1 cellular context compared by ENCODE assay signal in the genomic region with DNA sequence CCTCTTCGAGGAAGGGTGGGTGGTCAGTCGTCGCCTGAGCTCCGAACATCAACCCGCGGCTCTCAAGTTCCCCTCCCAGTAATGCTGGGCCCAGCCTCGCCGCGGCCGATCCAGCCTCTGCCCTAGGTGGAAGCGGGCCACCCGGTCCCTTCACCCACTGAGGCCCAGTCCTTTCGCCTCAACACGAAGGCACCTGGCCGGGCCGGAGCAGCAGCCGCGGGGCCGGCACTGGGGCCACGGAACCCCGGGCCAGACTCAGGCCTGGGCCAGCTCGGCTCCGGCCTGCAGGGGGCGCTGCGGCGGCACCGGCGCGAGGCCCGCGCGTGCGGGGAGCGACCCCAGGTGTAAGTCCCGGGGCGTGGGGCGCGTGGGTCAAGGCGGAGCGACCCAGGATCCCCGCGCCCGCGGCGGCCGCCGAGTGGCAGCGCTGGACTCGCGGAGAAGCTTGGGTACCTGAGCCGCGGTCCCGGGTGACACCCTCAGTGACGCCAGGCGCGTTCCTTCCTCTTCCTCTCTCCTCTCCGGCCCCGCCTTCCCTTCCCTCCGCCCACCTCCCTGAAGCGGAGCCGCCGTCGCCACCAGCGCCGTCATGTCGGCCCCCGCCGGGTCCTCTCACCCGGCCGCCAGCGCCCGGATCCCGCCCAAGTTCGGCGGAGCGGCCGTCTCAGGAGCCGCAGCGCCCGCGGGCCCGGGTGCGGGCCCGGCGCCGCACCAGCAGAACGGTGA.
TF ChIP-seq lines count a peak whose summit lies in the region.

Gene SEC24B, plus strand, starts transcription at position 535 of the 726 bp plus-strand sequence. Its CDS starts 55 bp downstream, at position 590.

TF ChIP-seq in K562, 482 proteins besides CTCF, POLR2A, EP300 and RAD21 (continued from another document and continues in another):
- TF ChIP-seq SNIP1 (IDR thresholded peaks at IDR 0.05; ENCODE audit: low read depth) (no peak), ZNF212 (CRISPR knock-in tag; IDR thresholded peaks at IDR 0.05) (no peak), MEF2D (tag; conservative IDR thresholded peaks at IDR 0.05; ENCODE audit: low read depth) (no peak), SRSF1 (IDR thresholded peaks at IDR 0.05; ENCODE audit: low read depth, low read length) (no peak), PRPF4 (IDR thresholded peaks at IDR 0.05; ENCODE audit: insufficient read depth, low read depth, low read length, poor library complexity, severe bottlenecking) (no peak), ZFP30 (CRISPR knock-in tag; IDR thresholded peaks at IDR 0.05; ENCODE audit: borderline replicate concordance) (no peak), ZNF644 (tag; IDR thresholded peaks at IDR 0.05; ENCODE audit: low read depth) (peak; percentile 72; the same call in 1 of the 2 replicates), NONO (IDR thresholded peaks at IDR 0.05; ENCODE audit: low read depth in 2 of 2, low read length in 1 of 2) (peak; percentile 72 to 91), PTRF (tag; IDR thresholded peaks at IDR 0.05) (no peak), NR4A1 (CRISPR knock-in tag; IDR thresholded peaks at IDR 0.05) (no peak), NR4A1 (tag; IDR thresholded peaks at IDR 0.05) (peak; percentile 61; the same call in 1 of the 2 replicates), GATAD2A (IDR thresholded peaks at IDR 0.05) (no peak), CXXC5 (CRISPR knock-in tag; IDR thresholded peaks at IDR 0.05) (peak; percentile 94), ZNF165 (CRISPR knock-in tag; IDR thresholded peaks at IDR 0.05; ENCODE audit: borderline replicate concordance) (no peak), CREB3 (tag; conservative IDR thresholded peaks at IDR 0.05; ENCODE audit: low read depth) (no peak), TAF7 (tag; IDR thresholded peaks at IDR 0.05) (no peak), NRF1 (conservative IDR thresholded peaks at IDR 0.05 in 1 of 2, IDR thresholded peaks at IDR 0.05 in 1 of 2) (peak; percentile 73 to 79; a peak in 3 of 4 replicates), LCOR (CRISPR knock-in tag; IDR thresholded peaks at IDR 0.05) (no peak), POLR2H (tag; IDR thresholded peaks at IDR 0.05; ENCODE audit: low read depth) (peak; percentile 64), MED1 (CRISPR knock-in tag; IDR thresholded peaks at IDR 0.05; ENCODE audit: borderline replicate concordance) (no peak), MAZ (CRISPR knock-in tag; conservative IDR thresholded peaks at IDR 0.05 in 1 of 2, IDR thresholded peaks at IDR 0.05 in 1 of 2) (peak; percentile 40 to 70), FOXA1 (IDR thresholded peaks at IDR 0.05; ENCODE audit: borderline replicate concordance) (no peak), KLF13 (tag; IDR thresholded peaks at IDR 0.05; ENCODE audit: borderline replicate concordance, low read depth) (peak; percentile 46), ILK (tag; IDR thresholded peaks at IDR 0.05; ENCODE audit: borderline replicate concordance, low read depth) (no peak), MLX (CRISPR knock-in tag; conservative IDR thresholded peaks at IDR 0.05) (no peak), HNRNPL (IDR thresholded peaks at IDR 0.05; ENCODE audit: low read depth, low read length) (peak; percentile 48; the same call in 1 of the 2 replicates), ZNF561 (CRISPR knock-in tag; conservative IDR thresholded peaks at IDR 0.05) (no peak), CBX5 (IDR thresholded peaks at IDR 0.05; ENCODE audit: borderline replicate concordance, low read depth) (no peak), NCOA2 (IDR thresholded peaks at IDR 0.05; ENCODE audit: partially characterized antibody in 2 of 2) (no peak), ID3 (CRISPR knock-in tag; IDR thresholded peaks at IDR 0.05) (no peak), ID3 (tag; IDR thresholded peaks at IDR 0.05) (peak; percentile 84), BHLHE40 (IDR thresholded peaks at IDR 0.05; ENCODE audit: low read length) (peak; percentile 71), ZNF551 (CRISPR knock-in tag; IDR thresholded peaks at IDR 0.05) (no peak), HDAC8 (tag; IDR thresholded peaks at IDR 0.05) (peak; percentile 71), IFI16 (CRISPR knock-in tag; IDR thresholded peaks at IDR 0.05) (no peak), COPS2 (conservative IDR thresholded peaks at IDR 0.05) (no peak)
- TF ChIP-seq, protein P1, sequence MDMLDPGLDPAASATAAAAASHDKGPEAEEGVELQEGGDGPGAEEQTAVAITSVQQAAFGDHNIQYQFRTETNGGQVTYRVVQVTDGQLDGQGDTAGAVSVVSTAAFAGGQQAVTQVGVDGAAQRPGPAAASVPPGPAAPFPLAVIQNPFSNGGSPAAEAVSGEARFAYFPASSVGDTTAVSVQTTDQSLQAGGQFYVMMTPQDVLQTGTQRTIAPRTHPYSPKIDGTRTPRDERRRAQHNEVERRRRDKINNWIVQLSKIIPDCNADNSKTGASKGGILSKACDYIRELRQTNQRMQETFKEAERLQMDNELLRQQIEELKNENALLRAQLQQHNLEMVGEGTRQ (CRISPR knock-in tag; IDR thresholded peaks at IDR 0.05): no peak
- TF ChIP-seq, protein P2, sequence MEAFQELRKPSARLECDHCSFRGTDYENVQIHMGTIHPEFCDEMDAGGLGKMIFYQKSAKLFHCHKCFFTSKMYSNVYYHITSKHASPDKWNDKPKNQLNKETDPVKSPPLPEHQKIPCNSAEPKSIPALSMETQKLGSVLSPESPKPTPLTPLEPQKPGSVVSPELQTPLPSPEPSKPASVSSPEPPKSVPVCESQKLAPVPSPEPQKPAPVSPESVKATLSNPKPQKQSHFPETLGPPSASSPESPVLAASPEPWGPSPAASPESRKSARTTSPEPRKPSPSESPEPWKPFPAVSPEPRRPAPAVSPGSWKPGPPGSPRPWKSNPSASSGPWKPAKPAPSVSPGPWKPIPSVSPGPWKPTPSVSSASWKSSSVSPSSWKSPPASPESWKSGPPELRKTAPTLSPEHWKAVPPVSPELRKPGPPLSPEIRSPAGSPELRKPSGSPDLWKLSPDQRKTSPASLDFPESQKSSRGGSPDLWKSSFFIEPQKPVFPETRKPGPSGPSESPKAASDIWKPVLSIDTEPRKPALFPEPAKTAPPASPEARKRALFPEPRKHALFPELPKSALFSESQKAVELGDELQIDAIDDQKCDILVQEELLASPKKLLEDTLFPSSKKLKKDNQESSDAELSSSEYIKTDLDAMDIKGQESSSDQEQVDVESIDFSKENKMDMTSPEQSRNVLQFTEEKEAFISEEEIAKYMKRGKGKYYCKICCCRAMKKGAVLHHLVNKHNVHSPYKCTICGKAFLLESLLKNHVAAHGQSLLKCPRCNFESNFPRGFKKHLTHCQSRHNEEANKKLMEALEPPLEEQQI (IDR thresholded peaks at IDR 0.05): no peak
- TF ChIP-seq, protein P3, sequence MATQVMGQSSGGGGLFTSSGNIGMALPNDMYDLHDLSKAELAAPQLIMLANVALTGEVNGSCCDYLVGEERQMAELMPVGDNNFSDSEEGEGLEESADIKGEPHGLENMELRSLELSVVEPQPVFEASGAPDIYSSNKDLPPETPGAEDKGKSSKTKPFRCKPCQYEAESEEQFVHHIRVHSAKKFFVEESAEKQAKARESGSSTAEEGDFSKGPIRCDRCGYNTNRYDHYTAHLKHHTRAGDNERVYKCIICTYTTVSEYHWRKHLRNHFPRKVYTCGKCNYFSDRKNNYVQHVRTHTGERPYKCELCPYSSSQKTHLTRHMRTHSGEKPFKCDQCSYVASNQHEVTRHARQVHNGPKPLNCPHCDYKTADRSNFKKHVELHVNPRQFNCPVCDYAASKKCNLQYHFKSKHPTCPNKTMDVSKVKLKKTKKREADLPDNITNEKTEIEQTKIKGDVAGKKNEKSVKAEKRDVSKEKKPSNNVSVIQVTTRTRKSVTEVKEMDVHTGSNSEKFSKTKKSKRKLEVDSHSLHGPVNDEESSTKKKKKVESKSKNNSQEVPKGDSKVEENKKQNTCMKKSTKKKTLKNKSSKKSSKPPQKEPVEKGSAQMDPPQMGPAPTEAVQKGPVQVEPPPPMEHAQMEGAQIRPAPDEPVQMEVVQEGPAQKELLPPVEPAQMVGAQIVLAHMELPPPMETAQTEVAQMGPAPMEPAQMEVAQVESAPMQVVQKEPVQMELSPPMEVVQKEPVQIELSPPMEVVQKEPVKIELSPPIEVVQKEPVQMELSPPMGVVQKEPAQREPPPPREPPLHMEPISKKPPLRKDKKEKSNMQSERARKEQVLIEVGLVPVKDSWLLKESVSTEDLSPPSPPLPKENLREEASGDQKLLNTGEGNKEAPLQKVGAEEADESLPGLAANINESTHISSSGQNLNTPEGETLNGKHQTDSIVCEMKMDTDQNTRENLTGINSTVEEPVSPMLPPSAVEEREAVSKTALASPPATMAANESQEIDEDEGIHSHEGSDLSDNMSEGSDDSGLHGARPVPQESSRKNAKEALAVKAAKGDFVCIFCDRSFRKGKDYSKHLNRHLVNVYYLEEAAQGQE (CRISPR knock-in tag; IDR thresholded peaks at IDR 0.05; ENCODE audit: low read depth): no peak
- TF ChIP-seq, protein P4, sequence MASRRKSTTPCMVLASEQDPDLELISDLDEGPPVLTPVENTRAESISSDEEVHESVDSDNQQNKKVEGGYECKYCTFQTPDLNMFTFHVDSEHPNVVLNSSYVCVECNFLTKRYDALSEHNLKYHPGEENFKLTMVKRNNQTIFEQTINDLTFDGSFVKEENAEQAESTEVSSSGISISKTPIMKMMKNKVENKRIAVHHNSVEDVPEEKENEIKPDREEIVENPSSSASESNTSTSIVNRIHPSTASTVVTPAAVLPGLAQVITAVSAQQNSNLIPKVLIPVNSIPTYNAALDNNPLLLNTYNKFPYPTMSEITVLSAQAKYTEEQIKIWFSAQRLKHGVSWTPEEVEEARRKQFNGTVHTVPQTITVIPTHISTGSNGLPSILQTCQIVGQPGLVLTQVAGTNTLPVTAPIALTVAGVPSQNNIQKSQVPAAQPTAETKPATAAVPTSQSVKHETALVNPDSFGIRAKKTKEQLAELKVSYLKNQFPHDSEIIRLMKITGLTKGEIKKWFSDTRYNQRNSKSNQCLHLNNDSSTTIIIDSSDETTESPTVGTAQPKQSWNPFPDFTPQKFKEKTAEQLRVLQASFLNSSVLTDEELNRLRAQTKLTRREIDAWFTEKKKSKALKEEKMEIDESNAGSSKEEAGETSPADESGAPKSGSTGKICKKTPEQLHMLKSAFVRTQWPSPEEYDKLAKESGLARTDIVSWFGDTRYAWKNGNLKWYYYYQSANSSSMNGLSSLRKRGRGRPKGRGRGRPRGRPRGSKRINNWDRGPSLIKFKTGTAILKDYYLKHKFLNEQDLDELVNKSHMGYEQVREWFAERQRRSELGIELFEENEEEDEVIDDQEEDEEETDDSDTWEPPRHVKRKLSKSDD (conservative IDR thresholded peaks at IDR 0.05; ENCODE audit: low read length): no peak
- TF ChIP-seq, protein P5, sequence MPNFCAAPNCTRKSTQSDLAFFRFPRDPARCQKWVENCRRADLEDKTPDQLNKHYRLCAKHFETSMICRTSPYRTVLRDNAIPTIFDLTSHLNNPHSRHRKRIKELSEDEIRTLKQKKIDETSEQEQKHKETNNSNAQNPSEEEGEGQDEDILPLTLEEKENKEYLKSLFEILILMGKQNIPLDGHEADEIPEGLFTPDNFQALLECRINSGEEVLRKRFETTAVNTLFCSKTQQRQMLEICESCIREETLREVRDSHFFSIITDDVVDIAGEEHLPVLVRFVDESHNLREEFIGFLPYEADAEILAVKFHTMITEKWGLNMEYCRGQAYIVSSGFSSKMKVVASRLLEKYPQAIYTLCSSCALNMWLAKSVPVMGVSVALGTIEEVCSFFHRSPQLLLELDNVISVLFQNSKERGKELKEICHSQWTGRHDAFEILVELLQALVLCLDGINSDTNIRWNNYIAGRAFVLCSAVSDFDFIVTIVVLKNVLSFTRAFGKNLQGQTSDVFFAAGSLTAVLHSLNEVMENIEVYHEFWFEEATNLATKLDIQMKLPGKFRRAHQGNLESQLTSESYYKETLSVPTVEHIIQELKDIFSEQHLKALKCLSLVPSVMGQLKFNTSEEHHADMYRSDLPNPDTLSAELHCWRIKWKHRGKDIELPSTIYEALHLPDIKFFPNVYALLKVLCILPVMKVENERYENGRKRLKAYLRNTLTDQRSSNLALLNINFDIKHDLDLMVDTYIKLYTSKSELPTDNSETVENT (CRISPR knock-in tag; IDR thresholded peaks at IDR 0.05): peak; percentile 67; the same call in 1 of the 2 replicates
- TF ChIP-seq, protein P6, sequence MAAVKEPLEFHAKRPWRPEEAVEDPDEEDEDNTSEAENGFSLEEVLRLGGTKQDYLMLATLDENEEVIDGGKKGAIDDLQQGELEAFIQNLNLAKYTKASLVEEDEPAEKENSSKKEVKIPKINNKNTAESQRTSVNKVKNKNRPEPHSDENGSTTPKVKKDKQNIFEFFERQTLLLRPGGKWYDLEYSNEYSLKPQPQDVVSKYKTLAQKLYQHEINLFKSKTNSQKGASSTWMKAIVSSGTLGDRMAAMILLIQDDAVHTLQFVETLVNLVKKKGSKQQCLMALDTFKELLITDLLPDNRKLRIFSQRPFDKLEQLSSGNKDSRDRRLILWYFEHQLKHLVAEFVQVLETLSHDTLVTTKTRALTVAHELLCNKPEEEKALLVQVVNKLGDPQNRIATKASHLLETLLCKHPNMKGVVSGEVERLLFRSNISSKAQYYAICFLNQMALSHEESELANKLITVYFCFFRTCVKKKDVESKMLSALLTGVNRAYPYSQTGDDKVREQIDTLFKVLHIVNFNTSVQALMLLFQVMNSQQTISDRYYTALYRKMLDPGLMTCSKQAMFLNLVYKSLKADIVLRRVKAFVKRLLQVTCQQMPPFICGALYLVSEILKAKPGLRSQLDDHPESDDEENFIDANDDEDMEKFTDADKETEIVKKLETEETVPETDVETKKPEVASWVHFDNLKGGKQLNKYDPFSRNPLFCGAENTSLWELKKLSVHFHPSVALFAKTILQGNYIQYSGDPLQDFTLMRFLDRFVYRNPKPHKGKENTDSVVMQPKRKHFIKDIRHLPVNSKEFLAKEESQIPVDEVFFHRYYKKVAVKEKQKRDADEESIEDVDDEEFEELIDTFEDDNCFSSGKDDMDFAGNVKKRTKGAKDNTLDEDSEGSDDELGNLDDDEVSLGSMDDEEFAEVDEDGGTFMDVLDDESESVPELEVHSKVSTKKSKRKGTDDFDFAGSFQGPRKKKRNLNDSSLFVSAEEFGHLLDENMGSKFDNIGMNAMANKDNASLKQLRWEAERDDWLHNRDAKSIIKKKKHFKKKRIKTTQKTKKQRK (IDR thresholded peaks at IDR 0.05; ENCODE audit: borderline replicate concordance, low read depth, low read length): no peak
